In the genomic region with DNA sequence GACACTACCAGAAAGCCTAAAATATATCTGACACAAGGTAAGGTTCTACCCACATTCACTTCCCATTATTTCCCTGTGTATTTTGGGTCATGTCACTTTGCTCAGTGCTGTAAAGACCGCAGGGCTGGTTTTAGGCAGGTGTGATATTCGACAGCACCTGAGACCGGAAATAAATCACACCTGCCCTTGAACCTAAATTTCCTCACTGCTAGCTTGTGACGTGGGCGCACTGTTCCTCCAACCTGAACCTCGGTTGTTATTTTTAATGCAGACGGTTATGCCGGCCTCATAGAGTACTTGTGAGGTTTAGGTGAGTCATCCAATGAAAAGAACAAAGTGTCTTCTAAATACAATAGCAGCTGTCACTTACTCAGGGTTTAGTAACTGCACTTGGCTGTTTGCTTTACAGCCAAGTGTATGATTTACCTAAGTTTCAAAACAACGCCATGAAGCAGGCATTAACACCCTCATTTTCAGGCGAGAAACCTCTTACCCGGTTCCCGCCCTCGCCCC, we compare ENCODE assay signal across 8 cellular contexts. TPM values are rescaled to one million over a fixed set of nuclear protein-coding genes. Genes with fewer than 3 reads are reported as not detected.
DNase-seq lines count a peak whose midpoint lies in the region; ATAC-seq and TF ChIP-seq lines count a peak whose summit lies in the region.

No MANE protein-coding gene starts in this region.

- H3K4me2 ChIP-seq in MM.1S (ENCODE audit: low read depth, low read length) = peak overlapping the region; percentile 76
- peak overlapping the region; percentile 73 for H3K4me2 ChIP-seq in parathyroid adenoma (ENCODE audit: low read length)

- intact Hi-C loops in posterior vena cava (cut with DNase I) = no loop called here

- H3F3A ChIP-seq in MM.1S (ENCODE audit: insufficient read depth, low read length) = peaks cover 19% of the 10 kb centered on the region

- H3K4me1 ChIP-seq in MM.1S (ENCODE audit: low read length) (peaks cover 9% of the 10 kb centered on the region), parathyroid adenoma (no peaks in the 10 kb centered on the region)

- peak; percentile 61 for ATAC-seq in GM18502 (IDR thresholded peaks at IDR 0.05; ENCODE audit: poor library complexity, unreplicated experiment)

- DNase-seq in H4 (ENCODE audit: low spot score) (peak; percentile 19), MM.1S (peak; percentile 71), foreskin fibroblast (peak; percentile 46 to 65), GM19240 (ENCODE audit: insufficient read length, low spot score) (no peak), posterior vena cava (ENCODE audit: low spot score) (no peak)
- DNase-seq in activated CD4-positive, alpha-beta T cell treated with anti-CD3 and anti-CD28 coated beads, Interleukin-2, amount 50 U/mL, for 4 hours = peak; percentile 35 to 37

- peak overlapping the region; percentile 92 for H3K27ac ChIP-seq in MM.1S (ENCODE audit: low read length)
- H3K27ac ChIP-seq in parathyroid adenoma = no peak overlapping the region

- no peaks in the 10 kb centered on the region for H3K9me3 ChIP-seq in MM.1S (replicated peaks; ENCODE audit: insufficient read depth, low read length)
- no peaks in the 10 kb centered on the region for H3K9me3 ChIP-seq in parathyroid adenoma (ENCODE audit: control insufficient read depth, low read length)

- H3K4me3 ChIP-seq in MM.1S (ENCODE audit: low read length) (peak overlapping the region; percentile 67), foreskin fibroblast (ENCODE audit: low read depth in 1 of 2, low read length in 2 of 2) (peak overlapping the region in 1 of 2 donors; percentile 46), parathyroid adenoma (ENCODE audit: low read depth, low read length) (peak overlapping the region; percentile 55)

- peak overlapping the region; percentile 64 for H2AFZ ChIP-seq in MM.1S (ENCODE audit: low read length)
- H2AFZ ChIP-seq in parathyroid adenoma = peak overlapping the region; percentile 85

- TF ChIP-seq CTCF in MM.1S (IDR thresholded peaks at IDR 0.05; ENCODE audit: low read length) (no peak), foreskin fibroblast (IDR thresholded peaks at IDR 0.05; ENCODE audit: low read depth, low read length) (no peak), parathyroid adenoma (IDR thresholded peaks at IDR 0.05) (no peak)

- H3K27me3 ChIP-seq in MM.1S (replicated peaks; ENCODE audit: insufficient read depth, low read length) (no peaks in the 10 kb centered on the region), parathyroid adenoma (ENCODE audit: control insufficient read depth, insufficient read depth, low read length) (no peaks in the 10 kb centered on the region)

- no peaks in the 10 kb centered on the region for H4K20me1 ChIP-seq in MM.1S (ENCODE audit: insufficient read depth, low read length)

- H3K36me3 ChIP-seq in MM.1S (replicated peaks; ENCODE audit: insufficient read depth, low read length) (no peaks in the 10 kb centered on the region), parathyroid adenoma (ENCODE audit: control insufficient read depth, insufficient read depth, low read length) (no peaks in the 10 kb centered on the region)

- peak overlapping the region; percentile 69 for H3K9ac ChIP-seq in MM.1S (ENCODE audit: low read length)
- H3K9ac ChIP-seq in parathyroid adenoma = no peak overlapping the region

- H3K9me2 ChIP-seq in MM.1S (replicated peaks; ENCODE audit: insufficient read depth, low read length) = no peaks in the 10 kb centered on the region

- H3K79me2 ChIP-seq in MM.1S (ENCODE audit: low read length) = no peaks in the 10 kb centered on the region
- H3K79me2 ChIP-seq in parathyroid adenoma = no peaks in the 10 kb centered on the region

RNA-seq across cellular contexts. Expression of a gene that starts 20.7 kb away (rescaled TPM):
- 1.5 and 2.7 TPM in 2 replicates for total RNA-seq in H4 (2014; rRNA removed; shearing (Covaris generic))
- 1 to 10 TPM; 5.8 to 6.4 TPM for total RNA-seq in posterior vena cava

RNA-seq across cellular contexts. Expression of a gene that starts 53.6 kb away (rescaled TPM):
- not detected in 2 replicates for total RNA-seq in H4 (2014; rRNA removed; shearing (Covaris generic))
- not detected for total RNA-seq in posterior vena cava

Comparison
In these comparisons a context has a peak if more than half of its experiments do, and no peak if none do; other contexts are left out.
1. DNase-seq: peak in H4 (single experiment), MM.1S (single experiment), activated CD4-positive, alpha-beta T cell treated with anti-CD3 and anti-CD28 coated beads, Interleukin-2, amount 50 U/mL, for 4 hours (2 of 2) and foreskin fibroblast (2 of 2); none in GM19240 (single experiment) and posterior vena cava (single experiment).